In genomic region chr5:117098094-117098493, GRCh38 we compare ENCODE assay signal across 7 cellular contexts.
"Had no signal": no experiment of that assay in that cellular context is flagged by ENCODE, and none has a peak within 500 bp of the region (broad histone marks: within the 10 kb centered on the region; RNA-seq: fewer than 3 reads in every experiment).

No MANE protein-coding gene starts in this region.

- DNase-seq: GDM1, GF-D8 had no signal

- FAIRE-seq: G401.6, GM12891, GM12892, GM18507, GM19239 had no signal
